21 cellular contexts compared by ENCODE assay signal in the genomic region with DNA sequence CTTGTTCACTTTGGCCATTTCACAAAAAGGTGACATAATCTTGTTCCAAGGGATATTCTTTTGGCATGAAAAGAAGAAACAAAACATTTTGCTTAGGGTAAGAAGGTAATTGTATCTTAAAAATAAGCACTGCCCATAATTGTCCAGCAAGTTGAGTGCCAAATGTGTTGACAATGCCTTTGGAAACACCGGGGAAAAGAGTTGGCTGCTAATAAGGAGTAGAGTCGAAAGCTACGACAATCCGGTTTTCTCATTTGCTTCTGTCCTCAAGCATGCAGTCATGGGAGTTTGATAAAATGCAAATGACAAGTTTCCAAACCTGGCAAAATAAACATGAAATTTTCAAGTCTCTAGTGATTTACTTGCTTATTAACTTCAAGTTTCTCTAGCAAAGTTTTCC.
"Had no signal": no experiment of that assay in that cellular context is flagged by ENCODE, and none has a peak within 500 bp of the region (broad histone marks: within the 10 kb centered on the region; RNA-seq: fewer than 3 reads in every experiment).

No MANE protein-coding gene starts in this region.

- H3K4me1 ChIP-seq: breast epithelium had no signal

- H3K9me3 ChIP-seq: breast epithelium, tibial nerve had no signal

- H3K36me3 ChIP-seq: breast epithelium had no signal

- H3K4me3 ChIP-seq: breast epithelium, tibial nerve had no signal

- H3K27me3 ChIP-seq: breast epithelium, tibial nerve had no signal

- ATAC-seq: activated CD4-positive, alpha-beta T cell treated with anti-CD3 and anti-CD28 coated beads for 36 hours; activated T-cell treated with anti-CD3 and anti-CD28 coated beads, Interleukin-2, amount 50 U/mL, for 4 hours; naive thymus-derived CD4-positive, alpha-beta T cell had no signal

- H3K27me3 Mint-ChIP-seq: activated B cell treated with CpG ODN at 0.5 μM for 24 hours; activated CD4-positive, alpha-beta T cell treated with anti-CD3 and anti-CD28 coated beads for 36 hours; activated naive CD8-positive, alpha-beta T cell treated with anti-CD3 and anti-CD28 coated beads for 36 hours; memory B cell; naive thymus-derived CD4-positive, alpha-beta T cell; stimulated activated naive CD8-positive, alpha-beta T cell treated with anti-CD3 and anti-CD28 coated beads, Interleukin-15, Interleukin-2, amounts not matched to agents 100 ng/mL and 50 ng/mL, for 24 hours had no signal

- DNase-seq: activated B cell treated with CpG ODN at 0.5 μM for 24 hours; activated CD4-positive, alpha-beta T cell treated with anti-CD3 and anti-CD28 coated beads for 36 hours; activated CD4-positive, alpha-beta T cell treated with anti-CD3 and anti-CD28 coated beads, Interleukin-2, amount 50 U/mL, for 4 hours; activated CD8-positive, alpha-beta memory T cell treated with anti-CD3 and anti-CD28 coated beads, Interleukin-2, amount 50 U/mL, for 48 hours; activated naive CD4-positive, alpha-beta T cell treated with Interleukin-2 at 50 U/mL for 16 hours; activated naive CD8-positive, alpha-beta T cell treated with anti-CD3 and anti-CD28 coated beads for 36 hours; activated T-cell treated with anti-CD3 and anti-CD28 coated beads, Interleukin-2, amount 50 U/mL, for 4 hours; amniotic stem cell; cerebellar nuclear complex; cortex of kidney; endodermal cell; foreskin fibroblast; hippocampal formation; naive thymus-derived CD4-positive, alpha-beta T cell; retina; stimulated activated CD4-positive, alpha-beta T cell treated with anti-CD3 and anti-CD28 coated beads, Interleukin-1b, Interleukin-23, amount 100 ng/mL, for 48 hours had no signal

- H3K27ac Mint-ChIP-seq: activated B cell treated with CpG ODN at 0.5 μM for 24 hours; activated CD4-positive, alpha-beta T cell treated with anti-CD3 and anti-CD28 coated beads for 36 hours; activated naive CD8-positive, alpha-beta T cell treated with anti-CD3 and anti-CD28 coated beads for 36 hours; memory B cell; naive thymus-derived CD4-positive, alpha-beta T cell; stimulated activated naive CD8-positive, alpha-beta T cell treated with anti-CD3 and anti-CD28 coated beads, Interleukin-15, Interleukin-2, amounts not matched to agents 100 ng/mL and 50 ng/mL, for 24 hours had no signal

- H3K4me3 Mint-ChIP-seq: activated B cell treated with CpG ODN at 0.5 μM for 24 hours; activated CD4-positive, alpha-beta T cell treated with anti-CD3 and anti-CD28 coated beads for 36 hours; activated naive CD8-positive, alpha-beta T cell treated with anti-CD3 and anti-CD28 coated beads for 36 hours; activated T-cell treated with anti-CD3 and anti-CD28 coated beads, Interleukin-2, amount 50 U/mL, for 4 hours; endodermal cell; memory B cell; naive thymus-derived CD4-positive, alpha-beta T cell; neural crest cell; stimulated activated naive CD8-positive, alpha-beta T cell treated with anti-CD3 and anti-CD28 coated beads, Interleukin-15, Interleukin-2, amounts not matched to agents 100 ng/mL and 50 ng/mL, for 24 hours had no signal

- H3K4me1 Mint-ChIP-seq: activated B cell treated with CpG ODN at 0.5 μM for 24 hours; activated CD4-positive, alpha-beta T cell treated with anti-CD3 and anti-CD28 coated beads for 36 hours; activated naive CD8-positive, alpha-beta T cell treated with anti-CD3 and anti-CD28 coated beads for 36 hours; memory B cell had no signal

- H3K27ac ChIP-seq: breast epithelium, tibial nerve had no signal
